In genomic region chr3:12903000-12903800, GRCh38 we compare ENCODE assay signal across 29 cellular contexts.
DNase-seq lines count a peak whose midpoint lies in the region; ATAC-seq and TF ChIP-seq lines count a peak whose summit lies in the region.
"Had no signal": no experiment of that assay in that cellular context is flagged by ENCODE, and none has a peak within 500 bp of the region (broad histone marks: within the 10 kb centered on the region; RNA-seq: fewer than 3 reads in every experiment).

No MANE protein-coding gene starts in this region.

- H2BK120ac ChIP-seq in neuronal stem cell (ENCODE audit: low read depth, low read length): no peak overlapping the region

- no peak overlapping the region for H3K4ac ChIP-seq in neuronal stem cell (ENCODE audit: low read length)

- H2BK5ac ChIP-seq in neuronal stem cell (ENCODE audit: low read length): peak overlapping the region; percentile 20

- H3K4me3 ChIP-seq in DND-41 (ENCODE audit: low read depth in 1 of 2, low read length in 2 of 2): no peak overlapping the region
- H3K4me3 ChIP-seq in neuronal stem cell (ENCODE audit: low read length in 2 of 2): no peak overlapping the region
- H3K4me3 ChIP-seq: lung, mucosa of descending colon, neural progenitor cell, SK-N-MC, tibial nerve had no signal

- H3K36me3 ChIP-seq in DND-41 (ENCODE audit: insufficient read depth, low read length) (peaks cover 57% of the 10 kb centered on the region), neuronal stem cell (replicated peaks in 1 of 2; ENCODE audit: control insufficient read depth in 2 of 2, insufficient read depth in 2 of 2, low read length in 2 of 2) (peaks cover 28 to 89% of the 10 kb centered on the region in 2 donors)
- H3K36me3 ChIP-seq: neural progenitor cell had no signal

- H3K14ac ChIP-seq in neuronal stem cell (ENCODE audit: low read length): no peak overlapping the region

- no peaks in the 10 kb centered on the region for H3K9me3 ChIP-seq in DND-41 (ENCODE audit: insufficient read depth, low read length, severe bottlenecking)
- no peaks in the 10 kb centered on the region for H3K9me3 ChIP-seq in neuronal stem cell (replicated peaks in 1 of 2; ENCODE audit: control insufficient read depth in 2 of 2, insufficient read depth in 1 of 2, low read depth in 1 of 2, low read length in 2 of 2)
- H3K9me3 ChIP-seq: mucosa of descending colon, tibial nerve had no signal

- no peak overlapping the region for H3K4me3 Mint-ChIP-seq in activated CD8-positive, alpha-beta T cell treated with anti-CD3 and anti-CD28 coated beads for 36 hours
- H3K4me3 Mint-ChIP-seq in activated CD8-positive, alpha-beta T cell treated with anti-CD3 and anti-CD28 coated beads, Interleukin-2, amount 10 ng/mL, durations not matched to agents 7 days and 5 days: no peak overlapping the region
- H3K4me3 Mint-ChIP-seq in activated T-helper 17 cell treated with anti-CD3 and anti-CD28 coated beads, Interleukin-2, amount 50 U/mL, for 72 hours: no peak overlapping the region
- H3K4me3 Mint-ChIP-seq: activated CD4-positive, alpha-beta T cell treated with anti-CD3 and anti-CD28 coated beads, Interleukin-2, amount 10 ng/mL, durations not matched to agents 24 days and 14 days; activated T-helper 1 cell treated with anti-CD3 and anti-CD28 coated beads, Interleukin-12 subunit alpha, Interleukin-12 subunit beta, Interleukin-2, Interleukin-4 antibody, amounts not matched to agents 30 ng/mL and 10 ng/mL and 1 ng/mL, durations not matched to agents 14 hours and 24 hours and 36 hours; CD8-positive, alpha-beta memory T cell; H9; neural progenitor cell had no signal

- H2BK15ac ChIP-seq in neuronal stem cell (ENCODE audit: low read length): no peak overlapping the region

- no peak overlapping the region for H4K91ac ChIP-seq in neuronal stem cell (ENCODE audit: low read depth, low read length, poor library complexity)

- H3K23ac ChIP-seq in neuronal stem cell (ENCODE audit: low read depth, low read length, poor library complexity): peak overlapping the region; percentile 46

- no peak overlapping the region for H4K8ac ChIP-seq in neuronal stem cell (ENCODE audit: low read depth, low read length)

- no peak overlapping the region for H3K27ac Mint-ChIP-seq in activated CD8-positive, alpha-beta T cell treated with anti-CD3 and anti-CD28 coated beads for 36 hours
- no peak overlapping the region for H3K27ac Mint-ChIP-seq in activated CD8-positive, alpha-beta T cell treated with anti-CD3 and anti-CD28 coated beads, Interleukin-2, amount 10 ng/mL, durations not matched to agents 7 days and 5 days
- no peak overlapping the region for H3K27ac Mint-ChIP-seq in activated T-helper 17 cell treated with anti-CD3 and anti-CD28 coated beads, Interleukin-2, amount 50 U/mL, for 72 hours
- H3K27ac Mint-ChIP-seq: activated CD4-positive, alpha-beta T cell treated with anti-CD3 and anti-CD28 coated beads, Interleukin-2, amount 10 ng/mL, durations not matched to agents 24 days and 14 days; activated T-helper 1 cell treated with anti-CD3 and anti-CD28 coated beads, Interleukin-12 subunit alpha, Interleukin-12 subunit beta, Interleukin-2, Interleukin-4 antibody, amounts not matched to agents 30 ng/mL and 10 ng/mL and 1 ng/mL, durations not matched to agents 14 hours and 24 hours and 36 hours; neural progenitor cell; progenitor cell of endocrine pancreas had no signal

- no CpG with 5 or more reads among the region's 20 CpGs for WGBS in neuronal stem cell (ENCODE audit: extremely low coverage in 2 of 2, insufficient read length in 2 of 2, insufficient replicate concordance in 1 of 2), 2 donors

- no peak overlapping the region for H2BK12ac ChIP-seq in neuronal stem cell (ENCODE audit: low read length)

- H3K79me2 ChIP-seq in DND-41 (ENCODE audit: insufficient read depth, low read length): no peaks in the 10 kb centered on the region

- H2AFZ ChIP-seq in DND-41 (ENCODE audit: low read depth, low read length) (no peak overlapping the region), neuronal stem cell (ENCODE audit: low read length) (no peak overlapping the region)
- H2AFZ ChIP-seq: neural progenitor cell had no signal

- H3K9ac ChIP-seq in DND-41 (ENCODE audit: low read depth, low read length) (no peak overlapping the region), neuronal stem cell (ENCODE audit: low read depth, low read length, poor library complexity) (peak overlapping the region; percentile 3)
- H3K9ac ChIP-seq: neural progenitor cell had no signal

- H3K27ac ChIP-seq in DND-41 (ENCODE audit: low read length) (no peak overlapping the region), neuronal stem cell (replicated peaks; ENCODE audit: low read length) (no peak overlapping the region)
- H3K27ac ChIP-seq: brain microvascular endothelial cell, epithelial cell of prostate, neural progenitor cell, RWPE1, SK-N-MC had no signal

- H3K36me3 Mint-ChIP-seq in activated CD8-positive, alpha-beta T cell treated with anti-CD3 and anti-CD28 coated beads for 36 hours (ENCODE audit: low read depth): peaks cover 14% of the 10 kb centered on the region
- peaks cover 29% of the 10 kb centered on the region for H3K36me3 Mint-ChIP-seq in activated CD8-positive, alpha-beta T cell treated with anti-CD3 and anti-CD28 coated beads, Interleukin-2, amount 10 ng/mL, durations not matched to agents 7 days and 5 days (ENCODE audit: low read depth)
- peaks cover 73% of the 10 kb centered on the region for H3K36me3 Mint-ChIP-seq in activated T-helper 17 cell treated with anti-CD3 and anti-CD28 coated beads, Interleukin-2, amount 50 U/mL, for 72 hours (ENCODE audit: low read depth)

- H3K4me1 ChIP-seq in DND-41 (ENCODE audit: insufficient read depth, low read length) (no peaks in the 10 kb centered on the region), neuronal stem cell (ENCODE audit: control insufficient read depth in 2 of 2, insufficient read depth in 1 of 2, low read depth in 1 of 2, low read length in 2 of 2) (peaks cover 0 to 2% of the 10 kb centered on the region in 2 donors)

- H3K79me1 ChIP-seq in neuronal stem cell (ENCODE audit: low read depth, low read length): no peaks in the 10 kb centered on the region

- POLR2A ChIA-PET in activated CD8-positive, alpha-beta T cell treated with anti-CD3 and anti-CD28 coated beads for 36 hours (lab: Charles Lee): no interaction called here
- POLR2A ChIA-PET in activated CD8-positive, alpha-beta T cell treated with anti-CD3 and anti-CD28 coated beads, Interleukin-2, amount 10 ng/mL, durations not matched to agents 7 days and 5 days (lab: Charles Lee): no interaction called here

- H3K9me3 Mint-ChIP-seq in activated CD8-positive, alpha-beta T cell treated with anti-CD3 and anti-CD28 coated beads for 36 hours: no peaks in the 10 kb centered on the region
- no peaks in the 10 kb centered on the region for H3K9me3 Mint-ChIP-seq in activated CD8-positive, alpha-beta T cell treated with anti-CD3 and anti-CD28 coated beads, Interleukin-2, amount 10 ng/mL, durations not matched to agents 7 days and 5 days (ENCODE audit: insufficient read depth)
- H3K9me3 Mint-ChIP-seq in activated T-helper 17 cell treated with anti-CD3 and anti-CD28 coated beads, Interleukin-2, amount 50 U/mL, for 72 hours: no peaks in the 10 kb centered on the region
- H3K9me3 Mint-ChIP-seq: activated CD4-positive, alpha-beta T cell treated with anti-CD3 and anti-CD28 coated beads, Interleukin-2, amount 10 ng/mL, durations not matched to agents 24 days and 14 days; activated T-helper 1 cell treated with anti-CD3 and anti-CD28 coated beads, Interleukin-12 subunit alpha, Interleukin-12 subunit beta, Interleukin-2, Interleukin-4 antibody, amounts not matched to agents 30 ng/mL and 10 ng/mL and 1 ng/mL, durations not matched to agents 14 hours and 24 hours and 36 hours; CD8-positive, alpha-beta memory T cell; H9; neural progenitor cell had no signal

- TF ChIP-seq CTCF in activated CD8-positive, alpha-beta T cell treated with anti-CD3 and anti-CD28 coated beads for 36 hours (IDR thresholded peaks at IDR 0.05): no peak
- no peak for TF ChIP-seq CTCF in DND-41 (IDR thresholded peaks at IDR 0.05; ENCODE audit: borderline replicate concordance, extremely low read depth, low read length, poor library complexity, severe bottlenecking)

- no peak for DNase-seq in activated CD8-positive, alpha-beta T cell treated with anti-CD3 and anti-CD28 coated beads for 36 hours
- DNase-seq in activated CD8-positive, alpha-beta T cell treated with anti-CD3 and anti-CD28 coated beads, Interleukin-2, amount 10 ng/mL, durations not matched to agents 7 days and 5 days: no peak
- DNase-seq in DND-41 (no peak), neuronal stem cell (ENCODE audit: low spot score) (no peak), NCI-H1092 (lab: John Stamatoyannopoulos, UW) (no peak), T-helper 1 cell (no peak), NCI-H82 treated with DMSO at 0.1 percent for 48 hours (lab: John Stamatoyannopoulos, UW; ENCODE audit: unreplicated experiment) (no peak)
- DNase-seq: activated CD4-positive, alpha-beta T cell treated with anti-CD3 and anti-CD28 coated beads, Interleukin-2, amount 10 ng/mL, durations not matched to agents 24 days and 14 days; activated naive CD4-positive, alpha-beta T cell treated with anti-CD3 and anti-CD28 coated beads, Interleukin-2, amount 50 U/mL, for 16 hours; amniotic stem cell; brain microvascular endothelial cell; CD8-positive, alpha-beta memory T cell; DMS153; effector CD4-positive, alpha-beta T cell; H9; IMR-90; NCI-H2029; NCI-H2227 treated with DMSO at 0.1 percent for 48 hours; T-helper 2 cell had no signal

- H3K4me2 ChIP-seq in DND-41 (ENCODE audit: insufficient read depth, low read length): no peak overlapping the region
- H3K4me2 ChIP-seq in neuronal stem cell (ENCODE audit: insufficient read depth, low read length, poor library complexity, severe bottlenecking): no peak overlapping the region
- H3K4me2 ChIP-seq: neural progenitor cell had no signal

- H3K27me3 ChIP-seq in DND-41 (ENCODE audit: insufficient read depth, low read length, poor library complexity) (no peaks in the 10 kb centered on the region), neuronal stem cell (ENCODE audit: control insufficient read depth in 3 of 3, insufficient read depth in 3 of 3, low read depth in 1 of 3, low read length in 3 of 3) (no peaks in the 10 kb centered on the region)
- H3K27me3 ChIP-seq: brain microvascular endothelial cell, neural progenitor cell, tibial nerve had no signal

- H3K27me3 Mint-ChIP-seq in activated CD8-positive, alpha-beta T cell treated with anti-CD3 and anti-CD28 coated beads for 36 hours: no peaks in the 10 kb centered on the region
- H3K27me3 Mint-ChIP-seq in activated CD8-positive, alpha-beta T cell treated with anti-CD3 and anti-CD28 coated beads, Interleukin-2, amount 10 ng/mL, durations not matched to agents 7 days and 5 days (ENCODE audit: low read depth): no peaks in the 10 kb centered on the region
- no peaks in the 10 kb centered on the region for H3K27me3 Mint-ChIP-seq in activated T-helper 17 cell treated with anti-CD3 and anti-CD28 coated beads, Interleukin-2, amount 50 U/mL, for 72 hours
- H3K27me3 Mint-ChIP-seq: activated CD4-positive, alpha-beta T cell treated with anti-CD3 and anti-CD28 coated beads, Interleukin-2, amount 10 ng/mL, durations not matched to agents 24 days and 14 days; progenitor cell of endocrine pancreas had no signal

- H3K18ac ChIP-seq in neuronal stem cell (ENCODE audit: low read length): no peak overlapping the region

- CTCF ChIA-PET in activated CD8-positive, alpha-beta T cell treated with anti-CD3 and anti-CD28 coated beads for 36 hours (lab: Charles Lee): interaction anchor here (1.7 kb wide), 1 partner anchor 11 kb away, joined by 6 read pairs; no protein-coding TSS in a partner anchor
- CTCF ChIA-PET in activated CD8-positive, alpha-beta T cell treated with anti-CD3 and anti-CD28 coated beads, Interleukin-2, amount 10 ng/mL, durations not matched to agents 7 days and 5 days (lab: Charles Lee): interaction anchor here (5.2 kb wide), 1 partner anchor 81 kb away, joined by 22 read pairs; no protein-coding TSS in a partner anchor

- no peak overlapping the region for H2AK5ac ChIP-seq in neuronal stem cell (ENCODE audit: low read depth, low read length)

- H3K4me1 Mint-ChIP-seq in activated CD8-positive, alpha-beta T cell treated with anti-CD3 and anti-CD28 coated beads for 36 hours (ENCODE audit: low read depth): no peaks in the 10 kb centered on the region
- H3K4me1 Mint-ChIP-seq in activated CD8-positive, alpha-beta T cell treated with anti-CD3 and anti-CD28 coated beads, Interleukin-2, amount 10 ng/mL, durations not matched to agents 7 days and 5 days (ENCODE audit: low read depth): peaks cover 14% of the 10 kb centered on the region
- H3K4me1 Mint-ChIP-seq in activated T-helper 17 cell treated with anti-CD3 and anti-CD28 coated beads, Interleukin-2, amount 50 U/mL, for 72 hours: no peaks in the 10 kb centered on the region
- H3K4me1 Mint-ChIP-seq: activated CD4-positive, alpha-beta T cell treated with anti-CD3 and anti-CD28 coated beads, Interleukin-2, amount 10 ng/mL, durations not matched to agents 24 days and 14 days had no signal

- peaks cover 7% of the 10 kb centered on the region for H4K20me1 ChIP-seq in DND-41 (ENCODE audit: insufficient read depth, low read length)

- intact Hi-C loops in activated CD8-positive, alpha-beta T cell treated with anti-CD3 and anti-CD28 coated beads for 36 hours (cut with micrococcal nuclease): loop anchor here (10.0 kb wide), 1 partner anchor 82 kb away; no protein-coding TSS in a partner anchor

- peak; percentile 5 for ATAC-seq in activated CD8-positive, alpha-beta T cell treated with anti-CD3 and anti-CD28 coated beads for 36 hours
- ATAC-seq in activated CD8-positive, alpha-beta T cell treated with anti-CD3 and anti-CD28 coated beads, Interleukin-2, amount 10 ng/mL, durations not matched to agents 7 days and 5 days: no peak
- ATAC-seq in DND-41 (ENCODE audit: insufficient read depth, low read depth): peak; percentile 16; the same call in 1 of the 3 replicates
- ATAC-seq in activated T-helper 17 cell treated with anti-CD3 and anti-CD28 coated beads, Interleukin-2, amount 50 U/mL, for 72 hours (replicated peaks): peak; percentile 9
- ATAC-seq: mucosa of descending colon had no signal
